16 cellular contexts compared by ENCODE assay signal in the genomic region with DNA sequence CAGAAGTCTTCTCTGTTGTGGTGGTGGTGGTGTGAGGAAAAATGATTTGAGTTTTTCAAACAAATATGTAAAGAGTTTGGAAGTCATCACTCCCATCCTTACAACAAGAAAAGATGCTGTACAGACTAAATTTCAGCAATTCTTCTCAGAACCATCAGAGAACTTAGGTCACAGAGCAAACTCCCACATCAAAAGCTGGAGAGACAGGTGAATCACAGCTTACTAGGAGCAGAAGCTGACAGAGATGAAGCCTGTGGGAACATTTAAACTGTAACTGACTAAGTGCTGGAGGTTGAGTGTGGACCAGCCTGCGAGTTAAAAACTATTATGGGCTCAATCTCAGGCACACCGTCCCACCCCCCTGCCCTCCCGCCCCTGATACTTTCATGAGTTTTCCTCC.
DNase-seq lines count a peak whose midpoint lies in the region; ATAC-seq and TF ChIP-seq lines count a peak whose summit lies in the region.
"Had no signal": no experiment of that assay in that cellular context is flagged by ENCODE, and none has a peak within 500 bp of the region (broad histone marks: within the 10 kb centered on the region; RNA-seq: fewer than 3 reads in every experiment).

No MANE protein-coding gene starts in this region.

- H3K4me1 ChIP-seq in neural progenitor cell (peaks cover 28% of the 10 kb centered on the region), osteoblast (ENCODE audit: insufficient read depth, low read length) (no peaks in the 10 kb centered on the region)

- H3K27ac Mint-ChIP-seq in activated T-cell treated with anti-CD3 and anti-CD28 coated beads, Interleukin-2, amount 50 U/mL, for 72 hours, result no peak overlapping the region
- H3K27ac Mint-ChIP-seq in neural progenitor cell, result peak overlapping the region; percentile 92
- H3K27ac Mint-ChIP-seq: B cell; CD4-positive, alpha-beta T cell; GM23338 had no signal

- H3K27ac ChIP-seq in neural progenitor cell (no peak overlapping the region), osteoblast (ENCODE audit: low read depth, low read length) (no peak overlapping the region)

- H3K9ac ChIP-seq in neural progenitor cell, result no peak overlapping the region

- peaks cover 5 to 6% of the 10 kb centered on the region in 2 donors for H3K9me3 Mint-ChIP-seq in activated T-cell treated with anti-CD3 and anti-CD28 coated beads, Interleukin-2, amount 50 U/mL, for 72 hours
- peaks cover 35% of the 10 kb centered on the region for H3K9me3 Mint-ChIP-seq in neural progenitor cell

- H3K27me3 Mint-ChIP-seq in activated T-cell treated with anti-CD3 and anti-CD28 coated beads, Interleukin-2, amount 50 U/mL, for 72 hours (ENCODE audit: low read depth), result peaks cover 46% of the 10 kb centered on the region
- peaks cover 8% of the 10 kb centered on the region for H3K27me3 Mint-ChIP-seq in neural progenitor cell (ENCODE audit: insufficient read depth, low read depth)

- H3K4me2 ChIP-seq in neural progenitor cell, result no peak overlapping the region
- H3K4me2 ChIP-seq in osteoblast (ENCODE audit: insufficient read depth, low read length), result no peak overlapping the region
- H3K4me2 ChIP-seq: GM23338 had no signal

- peaks cover 37% of the 10 kb centered on the region for H3K4me1 Mint-ChIP-seq in activated T-cell treated with anti-CD3 and anti-CD28 coated beads, Interleukin-2, amount 50 U/mL, for 72 hours (ENCODE audit: low read depth)
- peaks cover 38% of the 10 kb centered on the region for H3K4me1 Mint-ChIP-seq in neural progenitor cell
- H3K4me1 Mint-ChIP-seq: B cell had no signal

- peaks cover 7% of the 10 kb centered on the region for H3K9me3 ChIP-seq in neural progenitor cell (ENCODE audit: low read depth)
- H3K9me3 ChIP-seq in osteoblast (ENCODE audit: low read depth, low read length), result no peaks in the 10 kb centered on the region

- peaks cover 8% of the 10 kb centered on the region for H3K79me2 ChIP-seq in neural progenitor cell (ENCODE audit: low read depth)
- H3K79me2 ChIP-seq in osteoblast (ENCODE audit: insufficient read depth, low read length), result no peaks in the 10 kb centered on the region

- no peak overlapping the region for H3K4me3 ChIP-seq in Jurkat, Clone E6-1 (ENCODE audit: low read length)
- H3K4me3 ChIP-seq in neural progenitor cell (no peak overlapping the region), osteoblast (ENCODE audit: insufficient read depth, low read length) (no peak overlapping the region)
- H3K4me3 ChIP-seq: GM23338 had no signal

- H3K27me3 ChIP-seq in neural progenitor cell (no peaks in the 10 kb centered on the region), osteoblast (ENCODE audit: insufficient read depth, low read length) (peaks cover 9% of the 10 kb centered on the region)

- H3F3A ChIP-seq in neural progenitor cell (ENCODE audit: low read depth), result peaks cover 31% of the 10 kb centered on the region

- no peak for TF ChIP-seq CTCF in neural progenitor cell (IDR thresholded peaks at IDR 0.05)
- TF ChIP-seq CTCF in osteoblast (IDR thresholded peaks at IDR 0.05; ENCODE audit: extremely low read depth, low read depth, low read length), result no peak

- H3K36me3 Mint-ChIP-seq in activated T-cell treated with anti-CD3 and anti-CD28 coated beads, Interleukin-2, amount 50 U/mL, for 72 hours (ENCODE audit: insufficient read depth in 2 of 2), result peaks cover 3 to 4% of the 10 kb centered on the region in 2 donors
- H3K36me3 Mint-ChIP-seq in neural progenitor cell, result peaks cover 25% of the 10 kb centered on the region

- H2AFZ ChIP-seq in neural progenitor cell (replicated peaks) (no peak overlapping the region), osteoblast (ENCODE audit: low read length) (no peak overlapping the region)
- H2AFZ ChIP-seq: GM23338 had no signal

- no peak for DNase-seq in activated T-cell treated with anti-CD3 and anti-CD28 coated beads, Interleukin-2, amount 50 U/mL, for 72 hours
- no peak for DNase-seq in activated T-cell treated with anti-CD3 and anti-CD28 coated beads, Interleukin-2, amount 50 U/mL, for 1 hour
- peak; percentile 72 for DNase-seq in Jurkat, Clone E6-1 (ENCODE audit: low read depth, low spot score)
- no peak for DNase-seq in neural progenitor cell (ENCODE audit: low spot score)
- no peak for DNase-seq in NOMO-1 (lab: John Stamatoyannopoulos, UW; ENCODE audit: unreplicated experiment in 2 of 2)
- DNase-seq in DMS53 (lab: John Stamatoyannopoulos, UW), result no peak
- no peak for DNase-seq in osteoblast (ENCODE audit: insufficient read length, low spot score, missing footprints)
- DNase-seq: ACHN; C1 segment of cervical spinal cord; CD4-positive, alpha-beta T cell; DMS79 treated with DMSO at 0.1 percent for 48 hours; GDM1; H9; IMR-90 had no signal

- no peak overlapping the region for H3K4me3 Mint-ChIP-seq in activated T-cell treated with anti-CD3 and anti-CD28 coated beads, Interleukin-2, amount 50 U/mL, for 72 hours
- H3K4me3 Mint-ChIP-seq in neural progenitor cell, result no peak overlapping the region
- H3K4me3 Mint-ChIP-seq: B cell; CD4-positive, alpha-beta T cell; GM23338; H9 had no signal

- ATAC-seq in activated T-cell treated with anti-CD3 and anti-CD28 coated beads, Interleukin-2, amount 50 U/mL, for 72 hours (replicated peaks in 1 of 2), result peak; percentile 57 to 68
- ATAC-seq: GM23338 had no signal

- H3K36me3 ChIP-seq in neural progenitor cell (peaks cover 12% of the 10 kb centered on the region), osteoblast (ENCODE audit: insufficient read depth, low read length) (no peaks in the 10 kb centered on the region)

- H4K20me1 ChIP-seq in neural progenitor cell (ENCODE audit: low read depth) (no peaks in the 10 kb centered on the region), osteoblast (ENCODE audit: insufficient read depth, low read length) (no peaks in the 10 kb centered on the region)
